28 cellular contexts compared by ENCODE assay signal in the genomic region with DNA sequence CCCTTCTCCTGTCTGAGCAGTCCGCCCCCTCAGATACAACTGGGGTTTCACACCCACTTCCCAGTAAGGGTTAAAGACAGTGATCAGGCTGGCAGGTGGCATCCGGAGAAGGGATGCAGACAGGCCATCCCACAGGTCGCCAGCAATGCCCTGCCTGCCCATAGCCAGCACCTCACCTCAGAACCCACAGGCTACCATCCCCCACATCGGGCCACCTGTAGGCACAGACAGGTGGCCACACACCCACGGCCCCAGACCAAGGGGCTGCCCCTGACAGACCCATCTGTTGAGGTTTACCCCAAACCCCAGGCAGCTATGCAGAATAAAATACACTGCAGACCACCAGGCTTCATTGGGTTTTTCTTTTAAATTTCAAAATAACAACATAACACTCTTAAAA. TPM values are rescaled to one million over a fixed set of nuclear protein-coding genes. Genes with fewer than 3 reads are reported as not detected.
A peak's percentile ranks its signal among the peaks of the same experiment; 100 is the strongest.
DNase-seq lines count a peak whose midpoint lies in the region; ATAC-seq, FAIRE-seq and TF ChIP-seq lines count a peak whose summit lies in the region.
"Had no signal": no experiment of that assay in that cellular context is flagged by ENCODE, and none has a peak within 500 bp of the region (broad histone marks: within the 10 kb centered on the region; RNA-seq: fewer than 3 reads in every experiment).

No MANE protein-coding gene starts in this region.

- H3K4me2 ChIP-seq in astrocyte (ENCODE audit: low read length): peak overlapping the region; percentile 73
- H3K4me2 ChIP-seq in osteoblast (ENCODE audit: insufficient read depth, low read length): peak overlapping the region; percentile 41
- H3K4me2 ChIP-seq: GM23338 had no signal

- 67 to 72% methylated on average over 5 of the region's 5 CpGs for WGBS in heart right ventricle, 2 donors

- intact Hi-C loops in heart right ventricle (cut with DNase I): loop anchor here in 1 of 10 donors (5.0 kb wide), 1 partner anchor 64 kb away; a partner anchor contains a TSS
- intact Hi-C loops in cardiac septum (cut with DNase I): no loop called here
- intact Hi-C loops in uterus (cut with DNase I; ENCODE audit: low total_unique reads): no loop called here

- no peak for DNase-seq in heart right ventricle
- DNase-seq in cardiac septum (ENCODE audit: low spot score): no peak
- DNase-seq in astrocyte (ENCODE audit: low read depth): no peak
- no peak for DNase-seq in osteoblast (ENCODE audit: insufficient read length, low spot score, missing footprints)
- DNase-seq in uterus: no peak
- DNase-seq in HCEC 1CT: no peak
- no peak for DNase-seq in NCI-H146 (lab: John Stamatoyannopoulos, UW)
- DNase-seq: activated B cell treated with CpG ODN at 0.5 μM for 24 hours; activated CD4-positive, alpha-beta T cell treated with anti-CD3 and anti-CD28 coated beads, Interleukin-2, amount 50 U/mL, for 48 hours; activated CD8-positive, alpha-beta memory T cell treated with anti-CD3 and anti-CD28 coated beads, Interleukin-2, amount 50 U/mL, for 48 hours; activated effector memory CD4-positive, alpha-beta T cell treated with anti-CD3 and anti-CD28 coated beads, Interleukin-2, amount 50 U/mL, for 16 hours; activated naive CD8-positive, alpha-beta T cell treated with anti-CD3 and anti-CD28 coated beads, Interleukin-2, amount 10 ng/mL, durations not matched to agents 7 days and 5 days; DMS79 treated with DMSO at 0.1 percent for 48 hours; dorsolateral prefrontal cortex; head of caudate nucleus; Karpas-422; left colon; MV-4-11; naive thymus-derived CD4-positive, alpha-beta T cell; NCI-H1694; NCI-H2171; stimulated activated CD4-positive, alpha-beta T cell treated with anti-CD3 and anti-CD28 coated beads, Interleukin-4, amount 100 ng/mL, for 4 hours; stimulated activated naive CD8-positive, alpha-beta T cell treated with anti-CD3 and anti-CD28 coated beads, Interleukin-15, amount 100 ng/mL, for 72 hours had no signal

- TF ChIP-seq CTCF in heart right ventricle (IDR thresholded peaks at IDR 0.05): no peak
- TF ChIP-seq CTCF in astrocyte (IDR thresholded peaks at IDR 0.05; ENCODE audit: insufficient read depth, low read depth, low read length): no peak
- TF ChIP-seq CTCF in osteoblast (IDR thresholded peaks at IDR 0.05; ENCODE audit: extremely low read depth, low read depth, low read length): no peak
- TF ChIP-seq CTCF in uterus (IDR thresholded peaks at IDR 0.05): no peak

- peaks cover 15% of the 10 kb centered on the region for H3K4me1 Mint-ChIP-seq in astrocyte (ENCODE audit: low read depth, unreplicated experiment)
- H3K4me1 Mint-ChIP-seq: activated naive CD8-positive, alpha-beta T cell treated with anti-CD3 and anti-CD28 coated beads, Interleukin-2, amount 10 ng/mL, durations not matched to agents 7 days and 5 days had no signal

- H3K4me3 ChIP-seq in heart right ventricle: peak overlapping the region in 1 of 10 donors; percentile 19
- H3K4me3 ChIP-seq in astrocyte (ENCODE audit: insufficient read depth, low read depth, low read length): no peak overlapping the region
- H3K4me3 ChIP-seq in osteoblast (ENCODE audit: insufficient read depth, low read length): no peak overlapping the region
- no peak overlapping the region for H3K4me3 ChIP-seq in uterus
- H3K4me3 ChIP-seq: dorsolateral prefrontal cortex, GM23338, SK-N-MC, tibial nerve had no signal

- no peak for TF ChIP-seq POLR2A in uterus (IDR thresholded peaks at IDR 0.05)

- peaks cover 80% of the 10 kb centered on the region for H3K79me2 ChIP-seq in astrocyte (ENCODE audit: insufficient read depth, low read length)
- H3K79me2 ChIP-seq in osteoblast (ENCODE audit: insufficient read depth, low read length): peaks cover 7% of the 10 kb centered on the region

- H3K4me1 ChIP-seq in heart right ventricle (peaks cover 31 to 91% (median 65%) of the 10 kb centered on the region in 9 donors), astrocyte (ENCODE audit: insufficient read depth, low read length) (peaks cover 41% of the 10 kb centered on the region), osteoblast (ENCODE audit: insufficient read depth, low read length) (peaks cover 37% of the 10 kb centered on the region), uterus (peaks cover 16 to 30% of the 10 kb centered on the region in 2 donors)
- H3K4me1 ChIP-seq: tibial nerve had no signal

- FAIRE-seq in astrocyte (lab: Jason Lieb, UNC): no peak

- H3K36me3 ChIP-seq in heart right ventricle (no peaks in the 10 kb centered on the region), astrocyte (ENCODE audit: insufficient read depth, low read length) (no peaks in the 10 kb centered on the region), osteoblast (ENCODE audit: insufficient read depth, low read length) (no peaks in the 10 kb centered on the region), uterus (no peaks in the 10 kb centered on the region)
- H3K36me3 ChIP-seq: tibial nerve had no signal

- no peak overlapping the region for H2AFZ ChIP-seq in astrocyte (ENCODE audit: low read depth, low read length)
- no peak overlapping the region for H2AFZ ChIP-seq in osteoblast (ENCODE audit: low read length)
- H2AFZ ChIP-seq: GM23338 had no signal

- ATAC-seq in heart right ventricle: no peak
- no peak for ATAC-seq in GM18502 (IDR thresholded peaks at IDR 0.05; ENCODE audit: poor library complexity, unreplicated experiment)
- ATAC-seq: left colon; naive thymus-derived CD4-positive, alpha-beta T cell; stimulated activated naive CD8-positive, alpha-beta T cell treated with anti-CD3 and anti-CD28 coated beads, Interleukin-15, amount 100 ng/mL, for 72 hours had no signal

- H3K27me3 ChIP-seq in heart right ventricle: no peaks in the 10 kb centered on the region
- no peaks in the 10 kb centered on the region for H3K27me3 ChIP-seq in astrocyte (ENCODE audit: insufficient read depth, low read length)
- no peaks in the 10 kb centered on the region for H3K27me3 ChIP-seq in osteoblast (ENCODE audit: insufficient read depth, low read length)
- H3K27me3 ChIP-seq in uterus: no peaks in the 10 kb centered on the region
- H3K27me3 ChIP-seq: dorsolateral prefrontal cortex, tibial nerve had no signal

- no peaks in the 10 kb centered on the region for H3K9me3 Mint-ChIP-seq in astrocyte (ENCODE audit: unreplicated experiment)
- H3K9me3 Mint-ChIP-seq: activated B cell treated with CpG ODN at 0.5 μM for 24 hours; activated naive CD8-positive, alpha-beta T cell treated with anti-CD3 and anti-CD28 coated beads, Interleukin-2, amount 10 ng/mL, durations not matched to agents 7 days and 5 days; GM23338; memory B cell; naive thymus-derived CD4-positive, alpha-beta T cell; stimulated activated naive CD8-positive, alpha-beta T cell treated with anti-CD3 and anti-CD28 coated beads, Interleukin-15, amount 100 ng/mL, for 72 hours had no signal

- H3K27ac ChIP-seq in heart right ventricle (peak overlapping the region in 8 of 10 donors; percentile 70 to 91 (median 74)), astrocyte (ENCODE audit: low read depth, low read length) (no peak overlapping the region), osteoblast (ENCODE audit: low read depth, low read length) (peak overlapping the region; percentile 20), uterus (peak overlapping the region; percentile 69 to 85)
- H3K27ac ChIP-seq: SK-N-MC, tibial nerve had no signal

- H4K20me1 ChIP-seq in astrocyte (ENCODE audit: insufficient read depth, low read length) (peaks cover 29% of the 10 kb centered on the region), osteoblast (ENCODE audit: insufficient read depth, low read length) (peaks cover 12% of the 10 kb centered on the region)

- H3K9me3 ChIP-seq in heart right ventricle: no peaks in the 10 kb centered on the region
- no peaks in the 10 kb centered on the region for H3K9me3 ChIP-seq in astrocyte (ENCODE audit: insufficient read depth, low read depth, low read length)
- H3K9me3 ChIP-seq in osteoblast (ENCODE audit: low read depth, low read length): no peaks in the 10 kb centered on the region
- no peaks in the 10 kb centered on the region for H3K9me3 ChIP-seq in uterus
- H3K9me3 ChIP-seq: tibial nerve had no signal

- H3K9ac ChIP-seq in astrocyte (ENCODE audit: low read length): peak overlapping the region; percentile 60

- H3K27me3 Mint-ChIP-seq in astrocyte (ENCODE audit: low read depth, unreplicated experiment): peaks cover 21% of the 10 kb centered on the region
- H3K27me3 Mint-ChIP-seq: activated naive CD8-positive, alpha-beta T cell treated with anti-CD3 and anti-CD28 coated beads, Interleukin-2, amount 10 ng/mL, durations not matched to agents 7 days and 5 days; naive thymus-derived CD4-positive, alpha-beta T cell; stimulated activated naive CD8-positive, alpha-beta T cell treated with anti-CD3 and anti-CD28 coated beads, Interleukin-15, amount 100 ng/mL, for 72 hours had no signal

- no peak overlapping the region for H3K4me3 Mint-ChIP-seq in astrocyte (ENCODE audit: unreplicated experiment)
- H3K4me3 Mint-ChIP-seq: activated B cell treated with CpG ODN at 0.5 μM for 24 hours; activated naive CD8-positive, alpha-beta T cell treated with anti-CD3 and anti-CD28 coated beads, Interleukin-2, amount 10 ng/mL, durations not matched to agents 7 days and 5 days; GM23338; memory B cell; naive thymus-derived CD4-positive, alpha-beta T cell; stimulated activated naive CD8-positive, alpha-beta T cell treated with anti-CD3 and anti-CD28 coated beads, Interleukin-15, amount 100 ng/mL, for 72 hours had no signal

- no peak overlapping the region for H3K27ac Mint-ChIP-seq in astrocyte (ENCODE audit: unreplicated experiment)
- H3K27ac Mint-ChIP-seq: activated B cell treated with CpG ODN at 0.5 μM for 24 hours; activated naive CD8-positive, alpha-beta T cell treated with anti-CD3 and anti-CD28 coated beads, Interleukin-2, amount 10 ng/mL, durations not matched to agents 7 days and 5 days; memory B cell had no signal

- peaks cover 2% of the 10 kb centered on the region for H3K36me3 Mint-ChIP-seq in astrocyte (ENCODE audit: low read depth, unreplicated experiment)
- H3K36me3 Mint-ChIP-seq: activated naive CD8-positive, alpha-beta T cell treated with anti-CD3 and anti-CD28 coated beads, Interleukin-2, amount 10 ng/mL, durations not matched to agents 7 days and 5 days; memory B cell; naive thymus-derived CD4-positive, alpha-beta T cell had no signal

RNA-seq across cellular contexts. Expression of a gene that starts 57.5 kb away (rescaled TPM):
- total RNA-seq in heart right ventricle: 10 to 100 TPM; 28.0 to 41.0 (median 31.9) TPM
- 10 to 100 TPM; 10.9 to 11.4 TPM for polyA plus RNA-seq in heart right ventricle
- 31.2 TPM for total RNA-seq in cardiac septum
- 110 and 121 TPM in 2 replicates for total RNA-seq in astrocyte
- 28.6 and 35.4 TPM in 2 replicates for total RNA-seq in osteoblast
- total RNA-seq in uterus: 10 to 100 TPM; 17.4 to 43.2 (median 34.4) TPM

RNA-seq across cellular contexts. Expression of a gene that starts 58.1 kb away (rescaled TPM):
- 100 to 1,000 TPM in 8 of 10 donors, 10 to 100 TPM in 2; 89.6 to 129 (median 107) TPM for total RNA-seq in heart right ventricle
- 10 to 100 TPM; 35.0 to 59.9 TPM for polyA plus RNA-seq in heart right ventricle
- total RNA-seq in cardiac septum: 135 TPM
- total RNA-seq in astrocyte: 62.8 and 65.8 TPM in 2 replicates
- total RNA-seq in osteoblast: 58.6 and 65.1 TPM in 2 replicates
- 100 to 1,000 TPM in 3 of 4 donors, 10 to 100 TPM in 1; 98.1 to 151 (median 121) TPM for total RNA-seq in uterus
